In the genomic region with DNA sequence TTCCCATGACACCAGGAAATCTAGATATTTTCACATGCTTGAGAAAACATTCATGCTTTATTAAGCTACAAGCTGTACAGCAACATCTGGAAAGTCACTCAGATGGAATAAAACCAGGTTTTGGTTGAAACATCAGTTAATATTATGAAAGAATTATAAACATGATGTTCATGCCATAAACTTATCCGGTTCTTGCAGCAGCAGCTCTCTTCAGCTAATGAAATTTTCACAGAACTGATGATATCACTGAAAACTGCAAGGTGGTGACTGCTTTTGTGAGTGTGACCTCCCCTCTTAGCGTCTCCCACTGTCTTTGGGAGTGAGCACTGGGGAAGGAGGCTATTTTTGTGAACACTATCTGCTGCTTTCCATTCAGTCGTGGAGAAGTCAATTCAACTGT, we compare ENCODE assay signal across 21 cellular contexts. TPM values are rescaled to one million over a fixed set of nuclear protein-coding genes. Genes with fewer than 3 reads are reported as not detected.
DNase-seq lines count a peak whose midpoint lies in the region; ATAC-seq and TF ChIP-seq lines count a peak whose summit lies in the region.
"Had no signal": no experiment of that assay in that cellular context is flagged by ENCODE, and none has a peak within 500 bp of the region (broad histone marks: within the 10 kb centered on the region; RNA-seq: fewer than 3 reads in every experiment).

No MANE protein-coding gene starts in this region.

- no peaks in the 10 kb centered on the region for H3K36me3 ChIP-seq in RWPE2 (ENCODE audit: low read depth)
- H3K36me3 ChIP-seq in mucosa of descending colon (ENCODE audit: low read depth) = no peaks in the 10 kb centered on the region
- H3K36me3 ChIP-seq: MG63, suprapubic skin had no signal

- H3K4me1 Mint-ChIP-seq in nephron = peaks cover 58% of the 10 kb centered on the region

- peak overlapping the region; percentile 15 to 57 (median 37) for H3K27ac Mint-ChIP-seq in nephron
- H3K27ac Mint-ChIP-seq: activated CD4-positive, alpha-beta memory T cell treated with anti-CD3 and anti-CD28 coated beads for 36 hours; activated naive CD4-positive, alpha-beta T cell treated with anti-CD3 and anti-CD28 coated beads for 36 hours had no signal

- no peaks in the 10 kb centered on the region for H3K27me3 Mint-ChIP-seq in nephron (ENCODE audit: low read depth)
- H3K27me3 Mint-ChIP-seq: activated CD4-positive, alpha-beta memory T cell treated with anti-CD3 and anti-CD28 coated beads for 36 hours had no signal

- no peaks in the 10 kb centered on the region for H3K9me3 Mint-ChIP-seq in nephron
- H3K9me3 Mint-ChIP-seq: activated CD4-positive, alpha-beta memory T cell treated with anti-CD3 and anti-CD28 coated beads for 36 hours; activated naive CD4-positive, alpha-beta T cell treated with anti-CD3 and anti-CD28 coated beads for 36 hours; immature natural killer cell had no signal

- no peaks in the 10 kb centered on the region for H3K27me3 ChIP-seq in RWPE2 (ENCODE audit: insufficient read depth, poor library complexity, severe bottlenecking)
- H3K27me3 ChIP-seq: MG63, suprapubic skin had no signal

- H3K4me3 ChIP-seq in RWPE2 (ENCODE audit: severe bottlenecking) = no peak overlapping the region
- no peak overlapping the region for H3K4me3 ChIP-seq in fibroblast of the aortic adventitia (ENCODE audit: low read depth, low read length)
- no peak overlapping the region for H3K4me3 ChIP-seq in mucosa of descending colon
- H3K4me3 ChIP-seq: A549, MG63, suprapubic skin had no signal

- TF ChIP-seq CTCF in AG09319 (IDR thresholded peaks at IDR 0.05; ENCODE audit: low read depth, low read length) = no peak
- no peak for TF ChIP-seq CTCF in RWPE2 (IDR thresholded peaks at IDR 0.05; ENCODE audit: poor library complexity, severe bottlenecking)
- TF ChIP-seq CTCF in fibroblast of the aortic adventitia (IDR thresholded peaks at IDR 0.05; ENCODE audit: insufficient read depth, low read length) = no peak
- TF ChIP-seq CTCF in nephron (IDR thresholded peaks at IDR 0.05; ENCODE audit: unreplicated experiment in 3 of 3) = no peak
- TF ChIP-seq CTCF in mucosa of descending colon (IDR thresholded peaks at IDR 0.05) = no peak

- intact Hi-C loops in mucosa of descending colon (cut with DNase I, micrococcal nuclease) = no loop called here

- H3K36me3 Mint-ChIP-seq in nephron (ENCODE audit: low read depth) = no peaks in the 10 kb centered on the region
- H3K36me3 Mint-ChIP-seq: activated CD4-positive, alpha-beta memory T cell treated with anti-CD3 and anti-CD28 coated beads for 36 hours; immature natural killer cell had no signal

- H3K27ac ChIP-seq in RWPE2 (ENCODE audit: poor library complexity, severe bottlenecking) = peak overlapping the region; percentile 74
- H3K27ac ChIP-seq: A549 had no signal

- no peak overlapping the region for H3K4me3 Mint-ChIP-seq in nephron
- H3K4me3 Mint-ChIP-seq: activated CD4-positive, alpha-beta memory T cell treated with anti-CD3 and anti-CD28 coated beads for 36 hours; activated naive CD4-positive, alpha-beta T cell treated with anti-CD3 and anti-CD28 coated beads for 36 hours; immature natural killer cell had no signal

- ATAC-seq in RWPE2 (ENCODE audit: low read depth) (no peak), mucosa of descending colon (no peak)
- ATAC-seq: A549 had no signal

- DNase-seq in AG09319 (ENCODE audit: extremely low read depth, low read depth) (peak; percentile 28), RWPE2 (ENCODE audit: low spot score) (no peak), fibroblast of the aortic adventitia (ENCODE audit: low read depth) (peak; percentile 44), mucosa of descending colon (no peak), RPMI8226 (no peak), HUDEP-2 (lab: John Stamatoyannopoulos, UW; ENCODE audit: unreplicated experiment in 76 of 76) (no peak), NCI-H510A treated with DMSO at 0.1 percent for 48 hours (lab: John Stamatoyannopoulos, UW) (no peak)
- DNase-seq: activated CD4-positive, alpha-beta memory T cell treated with anti-CD3 and anti-CD28 coated beads for 36 hours; activated naive CD4-positive, alpha-beta T cell treated with anti-CD3 and anti-CD28 coated beads for 36 hours; activated T-cell treated with anti-CD3 and anti-CD28 coated beads for 4 hours; C1 segment of cervical spinal cord; central memory CD4-positive, alpha-beta T cell; erythroblast; immature natural killer cell; MG63; NCI-H1436; right cardiac atrium; SHP77 treated with DMSO at 0.1 percent for 48 hours had no signal

- peaks cover 67% of the 10 kb centered on the region for H3K4me1 ChIP-seq in RWPE2 (ENCODE audit: insufficient read depth, poor library complexity, severe bottlenecking)
- peaks cover 4% of the 10 kb centered on the region for H3K4me1 ChIP-seq in mucosa of descending colon (ENCODE audit: low read depth)

- no peaks in the 10 kb centered on the region for H3K9me3 ChIP-seq in RWPE2 (ENCODE audit: severe bottlenecking)
- H3K9me3 ChIP-seq in mucosa of descending colon = no peaks in the 10 kb centered on the region
- H3K9me3 ChIP-seq: A549, MG63, suprapubic skin had no signal

RNA-seq across cellular contexts. Expression of gene ARHGAP10, which starts 56.9 kb away (rescaled TPM):
- total RNA-seq in fibroblast of the aortic adventitia (ENCODE audit: low replicate concordance) (32.1 and 45.0 TPM in 2 replicates), mucosa of descending colon (10 to 100 TPM in 1 of 3 donors, 1 to 10 TPM in 2; 3.0 to 66.6 (median 8.1) TPM)

Comparison
In these comparisons a context has a peak if more than half of its experiments do, and no peak if none do; other contexts are left out.
1. DNase-seq: peak in AG09319 (single experiment) and fibroblast of the aortic adventitia (single experiment); none in RWPE2 (single experiment), mucosa of descending colon (0 of 3), RPMI8226 (single experiment), HUDEP-2 (0 of 76) and NCI-H510A treated with DMSO at 0.1 percent for 48 hours (single experiment).